ENCODE assay signal across 8 cellular contexts in genomic region chr5:10600629-10601245, GRCh38. TPM values are rescaled to one million over a fixed set of nuclear protein-coding genes. Genes with fewer than 3 reads are reported as not detected.
DNase-seq lines count a peak whose midpoint lies in the region; ATAC-seq, FAIRE-seq and TF ChIP-seq lines count a peak whose summit lies in the region.

No MANE protein-coding gene starts in this region.

- no peak overlapping the region for H3K27ac Mint-ChIP-seq in memory B cell

- no peaks in the 10 kb centered on the region for H3K9me3 Mint-ChIP-seq in memory B cell

- ATAC-seq in HG02981 (IDR thresholded peaks at IDR 0.05; ENCODE audit: unreplicated experiment) (peak; percentile 82), memory B cell (ENCODE audit: low read depth) (peak; percentile 68), left lobe of liver (no peak)

- H3K4me3 ChIP-seq in WERI-Rb-1 (ENCODE audit: low read depth, low read length) = no peak overlapping the region

- no peak for FAIRE-seq in frontal cortex (lab: Jason Lieb, UNC)

- TF ChIP-seq CTCF in WERI-Rb-1 (IDR thresholded peaks at IDR 0.05; ENCODE audit: low read depth, low read length) = no peak

- no peak overlapping the region for H3K4me3 Mint-ChIP-seq in memory B cell

- no peaks in the 10 kb centered on the region for H3K27me3 ChIP-seq in WERI-Rb-1 (ENCODE audit: insufficient read depth, low read depth, severe bottlenecking)

- H3K4me1 Mint-ChIP-seq in memory B cell = peaks cover 33% of the 10 kb centered on the region

- peak; percentile 26 for DNase-seq in activated naive CD4-positive, alpha-beta T cell treated with anti-CD3 and anti-CD28 coated beads, Interleukin-2, amount 50 U/mL, for 16 hours
- no peak for DNase-seq in activated naive CD4-positive, alpha-beta T cell (lab: John Stamatoyannopoulos, UW)
- DNase-seq in SW480 (ENCODE audit: low spot score) = peak; percentile 64
- no peak for DNase-seq in memory B cell (ENCODE audit: low spot score in 2 of 2)
- DNase-seq in left lobe of liver (ENCODE audit: low spot score) = no peak
- no peak for DNase-seq in frontal cortex (ENCODE audit: low spot score in 2 of 2)
- DNase-seq in WERI-Rb-1 = no peak

- peaks cover 19% of the 10 kb centered on the region for H3K36me3 Mint-ChIP-seq in memory B cell

- no peak overlapping the region for H3K27ac ChIP-seq in WERI-Rb-1

- peaks cover 34% of the 10 kb centered on the region for H3K36me3 ChIP-seq in WERI-Rb-1

- H3K27me3 Mint-ChIP-seq in memory B cell = no peaks in the 10 kb centered on the region

- no peaks in the 10 kb centered on the region for H3K9me3 ChIP-seq in WERI-Rb-1 (ENCODE audit: severe bottlenecking)

RNA-seq across cellular contexts. Expression of gene ANKRD33B, which starts 36.9 kb away (rescaled TPM):
- total RNA-seq in left lobe of liver (0.45 TPM), frontal cortex (1.6 TPM)

Comparison
In these comparisons a context has a peak if more than half of its experiments do, and no peak if none do; other contexts are left out.
1. DNase-seq: peak in activated naive CD4-positive, alpha-beta T cell treated with anti-CD3 and anti-CD28 coated beads, Interleukin-2, amount 50 U/mL, for 16 hours (single experiment) and SW480 (single experiment); none in activated naive CD4-positive, alpha-beta T cell (0 of 4), memory B cell (0 of 2), left lobe of liver (single experiment), frontal cortex (0 of 2) and WERI-Rb-1 (single experiment).